ENCODE assay signal across 23 cellular contexts in the genomic region with DNA sequence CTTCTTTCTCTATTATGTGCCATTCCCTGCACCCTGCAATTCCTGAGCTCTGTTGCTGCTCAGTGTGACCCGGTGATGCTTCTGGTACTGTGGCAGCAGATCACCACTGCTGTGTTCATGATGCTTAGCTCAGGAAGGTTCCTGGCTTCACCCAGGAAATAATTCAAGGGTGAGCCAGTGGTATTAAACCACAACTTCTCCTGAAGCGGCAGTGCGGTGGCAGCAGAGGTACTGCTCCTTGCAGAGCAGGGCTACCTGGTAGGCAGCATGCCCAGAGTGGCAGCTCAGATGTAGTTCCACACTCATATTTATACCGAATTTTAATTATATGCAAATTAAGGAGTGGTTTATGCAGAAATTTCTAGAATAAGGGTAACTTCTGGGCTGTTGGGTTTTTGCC.
"Had no signal": no experiment of that assay in that cellular context is flagged by ENCODE, and none has a peak within 500 bp of the region (broad histone marks: within the 10 kb centered on the region; RNA-seq: fewer than 3 reads in every experiment).

No MANE protein-coding gene starts in this region.

- H3K4me3 ChIP-seq: colonic mucosa, hepatocyte, lung, ovary, right atrium auricular region, sigmoid colon, skin epidermis, testis, tibial nerve, upper lobe of right lung had no signal

- H3K79me2 ChIP-seq: hepatocyte had no signal

- H3K27ac Mint-ChIP-seq: mesothelial cell of epicardium; natural killer cell; stimulated activated naive B cell treated with anti-CD40 and anti-IgM and Interleukin-4, amounts not matched to agents 10 μg/mL and 1 μg/mL and 100 μg/mL, for 72 hours; stimulated activated naive CD8-positive, alpha-beta T cell treated with anti-CD3 and anti-CD28 coated beads, Interleukin-15, amount 100 ng/mL, for 72 hours had no signal

- H3K4me1 ChIP-seq: colonic mucosa, right atrium auricular region, sigmoid colon, testis, upper lobe of right lung had no signal

- H3K9me3 ChIP-seq: colonic mucosa, ovary, right atrium auricular region, sigmoid colon, testis, tibial nerve, upper lobe of right lung had no signal

- DNase-seq: colonic mucosa; effector CD8-positive, alpha-beta T cell; foreskin melanocyte; kidney; left colon; left ventricle myocardium superior; natural killer cell; nucleus accumbens; ovary; sigmoid colon; stimulated activated CD4-positive, alpha-beta T cell treated with anti-CD3 and anti-CD28 coated beads, Interleukin-2, amount 100 ng/mL, for 24 hours; stimulated activated CD4-positive, alpha-beta T cell treated with anti-CD3 and anti-CD28 coated beads, Interleukin-4, amount 100 ng/mL, for 4 hours; stimulated activated naive B cell treated with anti-CD40 and anti-IgM and Interleukin-4, amounts not matched to agents 10 μg/mL and 1 μg/mL and 100 μg/mL, for 72 hours; stimulated activated naive CD8-positive, alpha-beta T cell treated with anti-CD3 and anti-CD28 coated beads, Interleukin-15, amount 100 ng/mL, for 72 hours; testis; upper lobe of right lung had no signal

- H3K4me1 Mint-ChIP-seq: stimulated activated naive CD8-positive, alpha-beta T cell treated with anti-CD3 and anti-CD28 coated beads, Interleukin-15, amount 100 ng/mL, for 72 hours had no signal

- H3K27ac ChIP-seq: colonic mucosa, hepatocyte, ovary, right atrium auricular region, sigmoid colon, skin epidermis, testis, tibial nerve, upper lobe of right lung had no signal

- H3K4me2 ChIP-seq: hepatocyte had no signal

- H3K36me3 Mint-ChIP-seq: mesothelial cell of epicardium, natural killer cell had no signal

- H3K36me3 ChIP-seq: colonic mucosa, ovary, right atrium auricular region, sigmoid colon, tibial nerve, upper lobe of right lung had no signal

- ATAC-seq: left colon; left ventricle myocardium superior; natural killer cell; stimulated activated naive CD8-positive, alpha-beta T cell treated with anti-CD3 and anti-CD28 coated beads, Interleukin-15, amount 100 ng/mL, for 72 hours; upper lobe of right lung had no signal

- H3K27me3 ChIP-seq: colonic mucosa, hepatocyte, ovary, right atrium auricular region, sigmoid colon, testis, tibial nerve, upper lobe of right lung had no signal

- H3K9me3 Mint-ChIP-seq: mesothelial cell of epicardium; natural killer cell; stimulated activated naive B cell treated with anti-CD40 and anti-IgM and Interleukin-4, amounts not matched to agents 10 μg/mL and 1 μg/mL and 100 μg/mL, for 72 hours had no signal

- H3K4me3 Mint-ChIP-seq: mesothelial cell of epicardium; natural killer cell; neural crest cell; stimulated activated naive B cell treated with anti-CD40 and anti-IgM and Interleukin-4, amounts not matched to agents 10 μg/mL and 1 μg/mL and 100 μg/mL, for 72 hours; stimulated activated naive CD8-positive, alpha-beta T cell treated with anti-CD3 and anti-CD28 coated beads, Interleukin-15, amount 100 ng/mL, for 72 hours had no signal

- H2AFZ ChIP-seq: hepatocyte had no signal

- H3K27me3 Mint-ChIP-seq: stimulated activated naive B cell treated with anti-CD40 and anti-IgM and Interleukin-4, amounts not matched to agents 10 μg/mL and 1 μg/mL and 100 μg/mL, for 72 hours; stimulated activated naive CD8-positive, alpha-beta T cell treated with anti-CD3 and anti-CD28 coated beads, Interleukin-15, amount 100 ng/mL, for 72 hours had no signal
